In the genomic region with DNA sequence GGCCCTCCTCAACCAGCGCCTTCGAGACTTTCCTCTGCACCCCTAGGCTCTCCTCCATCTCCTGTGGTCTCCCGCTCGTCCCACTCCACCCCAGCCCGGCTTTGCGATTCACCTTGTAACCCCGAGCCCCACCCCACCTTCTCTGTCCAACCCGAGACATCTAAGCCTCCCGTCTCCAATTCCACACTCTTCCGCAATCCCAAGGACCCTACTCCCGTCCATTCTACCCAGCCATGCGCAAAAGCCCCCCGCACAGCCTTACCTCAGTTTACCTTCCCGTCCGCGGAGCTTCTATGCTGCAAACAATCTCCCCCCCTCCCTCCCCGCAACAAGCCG, we compare ENCODE assay signal across 8 cellular contexts. TPM values are rescaled to one million over a fixed set of nuclear protein-coding genes. Genes with fewer than 3 reads are reported as not detected.
DNase-seq lines count a peak whose midpoint lies in the region; ATAC-seq, FAIRE-seq and TF ChIP-seq lines count a peak whose summit lies in the region.

No MANE protein-coding gene starts in this region.

- peaks cover 2% of the 10 kb centered on the region for H3K9me1 ChIP-seq in keratinocyte (ENCODE audit: control insufficient read depth, extremely low read depth, insufficient read depth, low read length)

- H3K27ac ChIP-seq in keratinocyte (ENCODE audit: control insufficient read depth, insufficient read depth, low read length): peak overlapping the region; percentile 95
- H3K27ac ChIP-seq in temporal lobe (ENCODE audit: low read depth, low read length): peak overlapping the region; percentile 41

- peak overlapping the region; percentile 99 for H3K27ac Mint-ChIP-seq in activated naive CD8-positive, alpha-beta T cell

- H3K4me3 Mint-ChIP-seq in activated naive CD8-positive, alpha-beta T cell: peak overlapping the region; percentile 98

- no peaks in the 10 kb centered on the region for H3K9me3 Mint-ChIP-seq in activated naive CD8-positive, alpha-beta T cell (ENCODE audit: low read depth)

- ATAC-seq in GM19023 (IDR thresholded peaks at IDR 0.05; ENCODE audit: unreplicated experiment) (peak; percentile 5), HG02970 (IDR thresholded peaks at IDR 0.05; ENCODE audit: low FRiP score, unreplicated experiment) (peak; percentile 1)

- no peak for TF ChIP-seq CTCF in keratinocyte (optimal IDR thresholded peaks at IDR 0.05 in 1 of 3, IDR thresholded peaks at IDR 0.05 in 1 of 3, conservative IDR thresholded peaks at IDR 0.05 in 1 of 3; ENCODE audit: extremely low read depth in 1 of 3, insufficient read depth in 2 of 3, low read length in 3 of 3)

- dilution Hi-C loops in keratinocyte (cut with MboI; ENCODE audit: extremely low pct_ligation_motif_present, low sequenced_read_pairs): no loop called here

- peaks cover 2% of the 10 kb centered on the region for H3K36me3 Mint-ChIP-seq in activated naive CD8-positive, alpha-beta T cell

- H4K20me1 ChIP-seq in keratinocyte (ENCODE audit: control insufficient read depth, extremely low read depth, insufficient read depth, low read length): no peaks in the 10 kb centered on the region

- no peaks in the 10 kb centered on the region for H3K27me3 ChIP-seq in keratinocyte (ENCODE audit: control insufficient read depth, extremely low read depth, insufficient read depth, low read length)

- peaks cover 54% of the 10 kb centered on the region for H3K4me1 Mint-ChIP-seq in activated naive CD8-positive, alpha-beta T cell (ENCODE audit: low read depth)

- H3K9me3 ChIP-seq in keratinocyte (ENCODE audit: control insufficient read depth, low read depth, low read length): no peaks in the 10 kb centered on the region

- H3K27me3 Mint-ChIP-seq in activated naive CD8-positive, alpha-beta T cell: no peaks in the 10 kb centered on the region

- peak overlapping the region; percentile 100 for H2AFZ ChIP-seq in keratinocyte (ENCODE audit: control insufficient read depth, low read length)

- peaks cover 24% of the 10 kb centered on the region for H3K4me1 ChIP-seq in keratinocyte (ENCODE audit: control insufficient read depth, extremely low read depth, insufficient read depth, low read length)

- peak overlapping the region; percentile 79 to 98 (median 97) for H3K4me3 ChIP-seq in keratinocyte (ENCODE audit: control insufficient read depth in 2 of 3, extremely low read depth in 1 of 3, insufficient read depth in 2 of 3, low read depth in 1 of 3, low read length in 3 of 3)

- peaks cover 47% of the 10 kb centered on the region for H3K79me2 ChIP-seq in keratinocyte (ENCODE audit: control insufficient read depth, insufficient read depth, low read length)

- DNase-seq in keratinocyte (ENCODE audit: low read depth, low spot score): no peak
- DNase-seq in NCI-H82 treated with DMSO at 0.1 percent for 48 hours (lab: John Stamatoyannopoulos, UW; ENCODE audit: unreplicated experiment): no peak
- DNase-seq in SIG-M5 (lab: John Stamatoyannopoulos, UW): no peak
- no peak for DNase-seq in KBM-7

- peak overlapping the region; percentile 96 for H3K4me2 ChIP-seq in keratinocyte (ENCODE audit: control insufficient read depth, extremely low read depth, insufficient read depth, low read depth, low read length)

- FAIRE-seq in keratinocyte (lab: Jason Lieb, UNC): no peak

- H3K9ac ChIP-seq in keratinocyte (ENCODE audit: control insufficient read depth, extremely low read depth, insufficient read depth, low read length): peak overlapping the region; percentile 94

- in situ Hi-C loops in KBM-7 (cut with MboI; ENCODE audit: low pct_unique_long_range_greater_than_20kb, low sequenced_read_pairs): no loop called here

- peaks cover 8 to 13% of the 10 kb centered on the region in 2 experiments for H3K36me3 ChIP-seq in keratinocyte (ENCODE audit: control insufficient read depth in 2 of 2, extremely low read depth in 1 of 2, insufficient read depth in 2 of 2, low read length in 2 of 2)

RNA-seq across cellular contexts. Expression of a gene that starts 0.2 kb away (rescaled TPM):
- polyA plus RNA-seq in keratinocyte: 13.2 to 21.2 TPM (median 17.3 TPM) in 3 replicates
- 7.3 TPM for polyA plus RNA-seq in keratinocyte (2011; ENCODE audit: low read depth)
- 13.4 and 16.9 TPM in 2 replicates for polyA plus RNA-seq in keratinocyte (2011; cell fraction: cytosol; rRNA removed)
- 29.2 TPM in 2 replicates for polyA plus RNA-seq in keratinocyte (2011; cell fraction: nucleus; rRNA removed)
- 11.7 and 17.9 TPM in 2 replicates for polyA plus RNA-seq in keratinocyte (2012; ENCODE audit: low replicate concordance)
- polyA minus RNA-seq in keratinocyte: 15.0 to 26.4 TPM (median 20.5 TPM) in 3 replicates
- 18.4 TPM for polyA minus RNA-seq in keratinocyte (2011; cell fraction: cytosol; rRNA and poly(A)+ RNA removed)
- 12.1 and 15.7 TPM in 2 replicates for polyA minus RNA-seq in keratinocyte (2011; cell fraction: nucleus; rRNA and poly(A)+ RNA removed)
- 21.9 TPM for total RNA-seq in temporal lobe

RNA-seq across cellular contexts. Expression of a gene that starts 12.5 kb away (rescaled TPM):
- polyA plus RNA-seq in keratinocyte: 12.6 to 16.9 TPM (median 15.4 TPM) in 3 replicates
- polyA plus RNA-seq in keratinocyte (2011; ENCODE audit: low read depth): 2.9 TPM
- 11.3 and 12.8 TPM in 2 replicates for polyA plus RNA-seq in keratinocyte (2011; cell fraction: cytosol; rRNA removed)
- 15.4 and 15.6 TPM in 2 replicates for polyA plus RNA-seq in keratinocyte (2011; cell fraction: nucleus; rRNA removed)
- polyA plus RNA-seq in keratinocyte (2012; ENCODE audit: low replicate concordance): 11.2 and 12.4 TPM in 2 replicates
- 14.9 to 19.9 TPM (median 19.3 TPM) in 3 replicates for polyA minus RNA-seq in keratinocyte
- 24.6 TPM for polyA minus RNA-seq in keratinocyte (2011; cell fraction: cytosol; rRNA and poly(A)+ RNA removed)
- 11.7 and 12.8 TPM in 2 replicates for polyA minus RNA-seq in keratinocyte (2011; cell fraction: nucleus; rRNA and poly(A)+ RNA removed)
- 11.1 TPM for total RNA-seq in temporal lobe

RNA-seq across cellular contexts. Expression of a gene that starts 33.3 kb away (rescaled TPM):
- polyA plus RNA-seq in keratinocyte: 18.7 to 48.9 TPM (median 27.0 TPM) in 3 replicates
- polyA plus RNA-seq in keratinocyte (2011; ENCODE audit: low read depth): 7.4 TPM
- polyA plus RNA-seq in keratinocyte (2011; cell fraction: cytosol; rRNA removed): 11.4 TPM in 2 replicates
- 207 and 235 TPM in 2 replicates for polyA plus RNA-seq in keratinocyte (2011; cell fraction: nucleus; rRNA removed)
- 17.6 and 43.9 TPM in 2 replicates for polyA plus RNA-seq in keratinocyte (2012; ENCODE audit: low replicate concordance)
- 12.8 to 14.5 TPM (median 13.8 TPM) in 3 replicates for polyA minus RNA-seq in keratinocyte
- 15.2 TPM for polyA minus RNA-seq in keratinocyte (2011; cell fraction: cytosol; rRNA and poly(A)+ RNA removed)
- polyA minus RNA-seq in keratinocyte (2011; cell fraction: nucleus; rRNA and poly(A)+ RNA removed): 22.2 and 23.7 TPM in 2 replicates
- 18.9 TPM for total RNA-seq in temporal lobe
